8 cellular contexts compared by ENCODE assay signal in the genomic region with DNA sequence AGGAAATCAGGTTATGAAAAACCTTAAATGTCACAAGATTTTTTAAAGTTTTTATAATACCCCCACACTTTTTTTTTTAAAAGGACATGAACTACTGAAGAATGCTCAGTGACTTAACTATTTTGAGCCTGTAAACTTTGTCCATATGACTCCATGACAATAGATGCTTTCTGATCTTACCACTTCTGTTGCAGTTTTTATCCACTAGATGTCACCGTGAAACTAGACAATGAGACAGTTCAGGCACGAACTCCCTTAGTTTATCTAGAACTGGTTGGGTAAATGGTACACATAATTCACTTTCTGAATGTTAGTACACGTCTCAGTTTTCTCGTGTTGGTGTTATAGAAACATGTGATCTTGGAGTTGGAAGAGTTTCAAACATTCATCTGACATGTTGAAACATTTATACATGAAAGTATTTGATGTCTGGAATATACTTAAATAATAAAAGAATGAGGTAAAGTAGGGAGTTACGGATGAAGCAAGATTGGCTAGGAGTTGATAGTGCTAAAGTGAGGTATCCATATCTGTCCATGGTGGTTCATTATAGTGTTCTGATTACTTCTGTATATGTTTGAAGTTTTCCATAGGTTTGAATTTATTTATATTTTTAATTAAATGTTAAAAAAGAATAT. TPM values are rescaled to one million over a fixed set of nuclear protein-coding genes. Genes with fewer than 3 reads are reported as not detected.
DNase-seq lines count a peak whose midpoint lies in the region; ATAC-seq, FAIRE-seq and TF ChIP-seq lines count a peak whose summit lies in the region.

No MANE protein-coding gene starts in this region.

- no peaks in the 10 kb centered on the region for H4K20me1 ChIP-seq in mammary epithelial cell (ENCODE audit: insufficient read depth, low read length)

- no peaks in the 10 kb centered on the region for H3K4me1 ChIP-seq in mammary epithelial cell (ENCODE audit: insufficient read depth, low read length)
- H3K4me1 ChIP-seq in testis = no peaks in the 10 kb centered on the region

- H3K9me3 ChIP-seq in mammary epithelial cell (replicated peaks; ENCODE audit: insufficient read depth, low read length) = no peaks in the 10 kb centered on the region
- H3K9me3 ChIP-seq in testis = no peaks in the 10 kb centered on the region

- H3K9ac ChIP-seq in mammary epithelial cell (ENCODE audit: insufficient read depth, low read length) = no peak overlapping the region

- FAIRE-seq in G401.6 (lab: Jason Lieb, UNC) = peak; percentile 93

- H3K36me3 ChIP-seq in mammary epithelial cell (ENCODE audit: insufficient read depth, low read length) (peaks cover 2% of the 10 kb centered on the region), testis (ENCODE audit: low read depth, missing control alignments) (no peaks in the 10 kb centered on the region)

- H3K4me2 ChIP-seq in mammary epithelial cell (ENCODE audit: insufficient read depth, low read depth, low read length) = no peak overlapping the region

- DNase-seq in NOMO-1 (lab: John Stamatoyannopoulos, UW; ENCODE audit: unreplicated experiment in 2 of 2) = peak; percentile 29 to 83
- peak; percentile 67 for DNase-seq in mammary epithelial cell
- peak; percentile 74 for DNase-seq in kidney glomerular epithelial cell (lab: John Stamatoyannopoulos, UW)
- no peak for DNase-seq in testis
- no peak for DNase-seq in 8988T

- in situ Hi-C loops in mammary epithelial cell (cut with MboI; ENCODE audit: low sequenced_read_pairs in 2 of 2) = loop anchor here (10.0 to 25.0 kb wide), 3 partner anchors 183 to 450 kb away; no protein-coding TSS in a partner anchor

- CTCF ChIA-PET in mammary epithelial cell (lab: Charles Lee; ENCODE audit: low non-redundant PET) = interaction anchor here (0.7 kb wide), 1 partner anchor 925 kb away, joined by 8 read pairs; a partner anchor contains a TSS

- ATAC-seq in GM21360 (IDR thresholded peaks at IDR 0.05; ENCODE audit: unreplicated experiment) (peak; percentile 60), HG03575 (IDR thresholded peaks at IDR 0.05; ENCODE audit: extremely low read depth, insufficient number of reproducible peaks, low FRiP score, unreplicated experiment) (peak; percentile 85)

- H3K4me3 ChIP-seq in mammary epithelial cell (replicated peaks in 1 of 3; ENCODE audit: insufficient read depth in 1 of 3, low read depth in 2 of 3, low read length in 3 of 3) (no peak overlapping the region), testis (no peak overlapping the region)

- TF ChIP-seq CTCF in mammary epithelial cell (conservative IDR thresholded peaks at IDR 0.05 in 1 of 2, IDR thresholded peaks at IDR 0.05 in 1 of 2; ENCODE audit: extremely low read depth in 1 of 2, insufficient read depth in 1 of 2, low read depth in 1 of 2, low read length in 2 of 2) (peak; percentile 73 to 76), testis (IDR thresholded peaks at IDR 0.05) (peak; percentile 34 to 64 (median 49))

- H3K27me3 ChIP-seq in mammary epithelial cell (ENCODE audit: insufficient read depth, low read length) (no peaks in the 10 kb centered on the region), testis (no peaks in the 10 kb centered on the region)

- H3K27ac ChIP-seq in mammary epithelial cell (ENCODE audit: insufficient read depth, low read depth, low read length) (no peak overlapping the region), testis (no peak overlapping the region)

- dilution Hi-C loops in mammary epithelial cell (cut with HindIII; ENCODE audit: low sequenced_read_pairs) = no loop called here

- TF ChIP-seq POLR2A in testis (IDR thresholded peaks at IDR 0.05) = no peak

- H3K79me2 ChIP-seq in mammary epithelial cell (ENCODE audit: insufficient read depth, low read length) = no peaks in the 10 kb centered on the region

- WGBS in mammary epithelial cell (ENCODE audit: low coverage, missing lambda C conversion rate) = 22% methylated on average over 5 of the region's 5 CpGs
- 35 to 37% methylated on average over 5 of the region's 5 CpGs for WGBS in testis, 2 donors

- intact Hi-C loops in mammary epithelial cell (cut with micrococcal nuclease) = loop anchor here (1.0 to 2.0 kb wide), 6 partner anchors 179 to 912 kb away; no protein-coding TSS in a partner anchor
- intact Hi-C loops in testis (cut with DNase I; ENCODE audit: low total_unique reads) = no loop called here

- BruUV-seq in mammary epithelial cell (replicated peaks; lab: Mats Ljungman, UMichigan) = no TSS peak

- no peak overlapping the region for H2AFZ ChIP-seq in mammary epithelial cell (ENCODE audit: low read depth, low read length)

RNA-seq across cellular contexts. Expression of a gene that starts 8.1 kb away (rescaled TPM):
- total RNA-seq in mammary epithelial cell (1 to 10 TPM; 2.3 to 5.4 TPM), testis (10 to 100 TPM; 14.9 to 15.1 TPM)
- polyA plus RNA-seq in mammary epithelial cell (2.8 TPM), testis (ENCODE audit: insufficient read depth, low read depth, low replicate concordance) (8.0 TPM)
- polyA minus RNA-seq in mammary epithelial cell = 2.9 TPM

RNA-seq across cellular contexts. Expression of a gene that starts 26.2 kb away (rescaled TPM):
- total RNA-seq in mammary epithelial cell (under 1 TPM in 1 of 2 donors, not detected in 1; 0.17 TPM), testis (under 1 TPM; 0.24 to 0.25 TPM)
- polyA plus RNA-seq in mammary epithelial cell (0.14 TPM), testis (ENCODE audit: insufficient read depth, low read depth, low replicate concordance) (0.75 TPM)
- not detected for polyA minus RNA-seq in mammary epithelial cell

RNA-seq across cellular contexts. Expression of a gene that starts 43.0 kb away (rescaled TPM):
- not detected for total RNA-seq in mammary epithelial cell
- polyA plus RNA-seq in mammary epithelial cell = not detected
- polyA minus RNA-seq in mammary epithelial cell = not detected
- total RNA-seq in testis = not detected
- not detected for polyA plus RNA-seq in testis (ENCODE audit: insufficient read depth, low read depth, low replicate concordance)

Comparison
In these comparisons a context has a peak if more than half of its experiments do, and no peak if none do; other contexts are left out.
1. DNase-seq: peak in NOMO-1 (2 of 2), mammary epithelial cell (single experiment) and kidney glomerular epithelial cell (single experiment); none in testis (single experiment) and 8988T (single experiment).